ENCODE assay signal across 8 cellular contexts in the genomic region with DNA sequence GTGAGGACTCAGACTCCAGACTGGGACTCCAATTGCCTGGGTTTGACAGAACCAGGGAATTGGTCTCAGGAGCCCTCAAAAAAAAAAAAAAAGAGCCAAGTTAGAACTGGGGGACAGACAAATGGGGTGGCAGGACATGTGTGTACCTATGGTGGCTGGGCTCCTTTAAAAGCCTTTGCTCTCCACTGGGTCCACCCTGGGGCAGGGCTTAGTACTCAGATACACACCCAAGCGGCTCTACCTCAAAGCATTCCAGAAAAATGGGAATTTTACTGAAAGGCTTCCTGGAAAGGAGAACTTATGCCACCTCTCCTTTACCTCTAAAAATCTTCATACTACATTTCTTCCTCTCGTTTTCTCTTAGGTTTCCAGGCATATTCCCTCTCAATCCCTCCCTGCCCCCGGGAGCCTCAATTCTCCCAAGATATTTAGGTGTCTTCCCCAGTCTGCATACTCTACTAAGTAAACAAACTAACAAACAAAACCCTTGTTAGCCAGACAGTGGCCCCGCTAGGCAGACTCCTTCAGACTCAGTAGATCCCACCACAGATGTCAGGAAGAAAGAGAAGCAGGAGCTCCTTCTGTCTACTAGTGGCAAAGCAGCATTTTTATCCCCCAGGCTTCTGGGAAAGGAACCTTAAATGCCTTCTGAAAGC. TPM values are rescaled to one million over a fixed set of nuclear protein-coding genes. Genes with fewer than 3 reads are reported as not detected.
DNase-seq lines count a peak whose midpoint lies in the region; ATAC-seq and TF ChIP-seq lines count a peak whose summit lies in the region.

No MANE protein-coding gene starts in this region.

- POLR2A ChIA-PET in A673 (lab: Charles Lee; ENCODE audit: low non-redundant PET): no interaction called here

- H3K36me3 ChIP-seq in A673 (ENCODE audit: insufficient read depth, low read length, poor library complexity, severe bottlenecking) (peaks cover 3% of the 10 kb centered on the region), muscle layer of duodenum (ENCODE audit: control insufficient read depth in 1 of 2, insufficient read depth in 2 of 2, low read length in 2 of 2) (peaks cover 33% of the 10 kb centered on the region in 2 donors)

- H3K27me3 ChIP-seq in A673 (replicated peaks; ENCODE audit: insufficient read depth, low read depth, low read length, poor library complexity) (no peaks in the 10 kb centered on the region), muscle layer of duodenum (ENCODE audit: low read depth, low read length) (no peaks in the 10 kb centered on the region)

- H3K27ac ChIP-seq in A673 (ENCODE audit: low read depth, low read length, poor library complexity, severe bottlenecking) (peak overlapping the region; percentile 88), muscle layer of duodenum (ENCODE audit: low read length) (peak overlapping the region; percentile 91)

- intact Hi-C loops in A673 (cut with micrococcal nuclease; ENCODE audit: unreplicated experiment): loop anchor here (5.0 kb wide), 1 partner anchor 586 kb away; no protein-coding TSS in a partner anchor

- DNase-seq in A673 (ENCODE audit: low spot score) (no peak), choroid plexus epithelial cell (ENCODE audit: low read depth) (no peak), NCI-H2196 (lab: John Stamatoyannopoulos, UW; ENCODE audit: unreplicated experiment) (no peak)
- DNase-seq in Jurkat, Clone E6-1 (ENCODE audit: low read depth, low spot score): no peak
- DNase-seq in activated CD8-positive, alpha-beta memory T cell treated with anti-CD3 and anti-CD28 coated beads, Interleukin-2, amount 50 U/mL, for 48 hours: no peak
- no peak for DNase-seq in stimulated activated CD4-positive, alpha-beta T cell treated with anti-CD3 and anti-CD28 coated beads, Interleukin-4, amount 100 ng/mL, for 1 hour

- CTCF ChIA-PET in A673 (lab: Charles Lee): interaction anchor here (0.6 to 1.5 kb wide), 3 partner anchors 9 to 484 kb away, joined by 3 to 8 read pairs (median 5); a partner anchor contains a TSS

- no peaks in the 10 kb centered on the region for H3K9me3 ChIP-seq in A673 (ENCODE audit: low read depth, low read length, poor library complexity, severe bottlenecking)
- H3K9me3 ChIP-seq in muscle layer of duodenum (ENCODE audit: control insufficient read depth in 1 of 2, low read length in 2 of 2): no peaks in the 10 kb centered on the region

- peak overlapping the region; percentile 99 for H3K4me3 ChIP-seq in A673 (ENCODE audit: low read depth, low read length, poor library complexity, severe bottlenecking)
- peak overlapping the region; percentile 96 for H3K4me3 ChIP-seq in Jurkat, Clone E6-1 (ENCODE audit: low read length)
- peak overlapping the region; percentile 75 for H3K4me3 ChIP-seq in choroid plexus epithelial cell (ENCODE audit: low read depth, low read length)
- H3K4me3 ChIP-seq in muscle layer of duodenum (ENCODE audit: low read depth in 1 of 2, low read length in 2 of 2): peak overlapping the region; percentile 80 to 86

- no peak for ATAC-seq in HG02571 (IDR thresholded peaks at IDR 0.05; ENCODE audit: unreplicated experiment)

- TF ChIP-seq CTCF in A673 (conservative IDR thresholded peaks at IDR 0.05; ENCODE audit: low read depth, low read length): no peak
- no peak for TF ChIP-seq CTCF in choroid plexus epithelial cell (conservative IDR thresholded peaks at IDR 0.05; ENCODE audit: low read depth, low read length)

- no TSS peak for BruUV-seq in A673 (replicated peaks; lab: Mats Ljungman, UMichigan)

- peaks cover 14% of the 10 kb centered on the region for H3K4me1 ChIP-seq in A673 (ENCODE audit: insufficient read depth, low read length, poor library complexity, severe bottlenecking)
- peaks cover 20 to 35% of the 10 kb centered on the region in 2 donors for H3K4me1 ChIP-seq in muscle layer of duodenum (ENCODE audit: control insufficient read depth in 1 of 2, insufficient read depth in 2 of 2, low read length in 2 of 2)

RNA-seq across cellular contexts. Expression of a gene that starts 0.8 kb away (rescaled TPM):
- 49.0 and 53.2 TPM in 2 replicates for total RNA-seq in A673 (2021)
- polyA plus RNA-seq in Jurkat, Clone E6-1 (2012; ENCODE audit: insufficient read depth, insufficient read length): 34.8 TPM

RNA-seq across cellular contexts. Expression of a gene that starts 1.4 kb away (rescaled TPM):
- 37.8 and 50.3 TPM in 2 replicates for total RNA-seq in A673 (2021)
- polyA plus RNA-seq in Jurkat, Clone E6-1 (2012; ENCODE audit: insufficient read depth, insufficient read length): 25.1 TPM

RNA-seq across cellular contexts. Expression of a gene that starts 31.9 kb away (rescaled TPM):
- 19.4 and 27.2 TPM in 2 replicates for total RNA-seq in A673 (2021)
- 5.0 TPM for polyA plus RNA-seq in Jurkat, Clone E6-1 (2012; ENCODE audit: insufficient read depth, insufficient read length)

RNA-seq across cellular contexts. Expression of a gene that starts 52.6 kb away (rescaled TPM):
- total RNA-seq in A673 (2021): 33.5 and 43.6 TPM in 2 replicates
- 26.6 TPM for polyA plus RNA-seq in Jurkat, Clone E6-1 (2012; ENCODE audit: insufficient read depth, insufficient read length)
